In the genomic region with DNA sequence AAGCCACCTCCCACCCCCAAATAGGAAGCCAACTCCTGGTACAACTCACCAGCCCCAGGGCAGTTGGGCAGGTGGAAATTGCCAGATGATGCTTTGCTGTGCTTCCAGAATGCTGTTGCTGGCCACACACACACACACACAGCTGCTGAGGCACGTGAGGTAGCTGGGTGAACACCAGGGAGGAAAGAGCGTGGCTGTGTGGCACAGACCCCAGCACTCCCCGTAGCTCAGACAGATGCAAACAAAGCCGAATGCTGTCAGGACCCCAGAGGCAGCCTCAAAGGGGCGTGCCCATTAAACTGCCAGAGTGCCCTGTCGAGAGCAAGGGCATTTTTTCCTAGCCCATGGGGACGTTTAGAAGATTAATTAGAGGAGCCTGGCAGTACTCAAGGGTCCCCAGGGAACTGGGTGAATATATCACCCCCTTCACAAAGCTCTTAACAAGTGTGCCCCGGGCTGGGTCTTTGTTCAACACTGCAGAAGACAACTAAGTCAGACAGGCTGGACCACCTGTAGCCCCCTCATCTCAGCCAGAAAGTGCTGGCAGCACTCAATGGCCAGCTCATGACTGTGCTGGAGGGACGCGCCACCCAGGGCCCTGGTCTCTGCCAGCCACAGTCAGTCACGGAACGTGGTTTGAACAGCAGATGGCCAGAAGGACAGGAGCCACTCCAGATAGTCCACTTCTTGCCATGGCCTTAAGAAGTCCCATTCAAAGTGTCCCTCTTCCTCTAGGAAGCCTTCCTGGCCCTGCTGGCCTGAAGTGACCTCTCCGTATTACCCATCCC, we compare ENCODE assay signal across 25 cellular contexts.
A peak's percentile ranks its signal among the peaks of the same experiment; 100 is the strongest.
DNase-seq lines count a peak whose midpoint lies in the region; ATAC-seq lines count a peak whose summit lies in the region.
"Had no signal": no experiment of that assay in that cellular context is flagged by ENCODE, and none has a peak within 500 bp of the region (broad histone marks: within the 10 kb centered on the region; RNA-seq: fewer than 3 reads in every experiment).

No MANE protein-coding gene starts in this region.

- no peak for ATAC-seq in HG03280 (IDR thresholded peaks at IDR 0.05; ENCODE audit: unreplicated experiment)
- ATAC-seq: activated CD8-positive, alpha-beta memory T cell treated with anti-CD3 and anti-CD28 coated beads, Interleukin-2, amount 10 ng/mL, durations not matched to agents 7 days and 5 days; HCT116; mucosa of descending colon; stimulated activated memory B cell treated with anti-CD40 and anti-IgM and Interleukin-4, amounts not matched to agents 10 μg/mL and 1 μg/mL and 100 μg/mL, for 72 hours; T-helper 17 cell had no signal

- DNase-seq in D341Med (ENCODE audit: low spot score) = peak; percentile 81
- DNase-seq in NCI-H1436 (lab: John Stamatoyannopoulos, UW) = peak; percentile 91
- DNase-seq in NCI-H524 (lab: John Stamatoyannopoulos, UW) = peak; percentile 70 to 73
- DNase-seq in islet precursor cell = peak; percentile 29
- DNase-seq in NCI-H2196 treated with DMSO at 0.1 percent for 48 hours (lab: John Stamatoyannopoulos, UW; ENCODE audit: unreplicated experiment) = no peak
- DNase-seq in LoVo (ENCODE audit: low spot score) = no peak
- DNase-seq in amniotic stem cell (lab: John Stamatoyannopoulos, UW) = no peak
- DNase-seq: activated CD4-positive, CD25-positive, alpha-beta regulatory T cell; activated CD8-positive, alpha-beta memory T cell treated with anti-CD3 and anti-CD28 coated beads, Interleukin-2, amount 10 ng/mL, durations not matched to agents 7 days and 5 days; activated T-cell treated with anti-CD3 and anti-CD28 coated beads, Interleukin-2, amount 50 U/mL, for 48 hours; C1 segment of cervical spinal cord; Caco-2; DND-41; hypothalamus; Kasumi-1; left cardiac atrium; mucosa of descending colon; MV-4-11; NCI-H187; Right ventricle myocardium superior; substantia nigra; T-helper 17 cell had no signal

Comparison
In these comparisons a context has a peak if more than half of its experiments do, and no peak if none do; other contexts are left out.
1. DNase-seq: peak in D341Med (single experiment), NCI-H1436 (single experiment), NCI-H524 (2 of 2) and islet precursor cell (single experiment); none in NCI-H2196 treated with DMSO at 0.1 percent for 48 hours (single experiment), LoVo (single experiment) and amniotic stem cell (single experiment).